8 cellular contexts compared by ENCODE assay signal in the genomic region with DNA sequence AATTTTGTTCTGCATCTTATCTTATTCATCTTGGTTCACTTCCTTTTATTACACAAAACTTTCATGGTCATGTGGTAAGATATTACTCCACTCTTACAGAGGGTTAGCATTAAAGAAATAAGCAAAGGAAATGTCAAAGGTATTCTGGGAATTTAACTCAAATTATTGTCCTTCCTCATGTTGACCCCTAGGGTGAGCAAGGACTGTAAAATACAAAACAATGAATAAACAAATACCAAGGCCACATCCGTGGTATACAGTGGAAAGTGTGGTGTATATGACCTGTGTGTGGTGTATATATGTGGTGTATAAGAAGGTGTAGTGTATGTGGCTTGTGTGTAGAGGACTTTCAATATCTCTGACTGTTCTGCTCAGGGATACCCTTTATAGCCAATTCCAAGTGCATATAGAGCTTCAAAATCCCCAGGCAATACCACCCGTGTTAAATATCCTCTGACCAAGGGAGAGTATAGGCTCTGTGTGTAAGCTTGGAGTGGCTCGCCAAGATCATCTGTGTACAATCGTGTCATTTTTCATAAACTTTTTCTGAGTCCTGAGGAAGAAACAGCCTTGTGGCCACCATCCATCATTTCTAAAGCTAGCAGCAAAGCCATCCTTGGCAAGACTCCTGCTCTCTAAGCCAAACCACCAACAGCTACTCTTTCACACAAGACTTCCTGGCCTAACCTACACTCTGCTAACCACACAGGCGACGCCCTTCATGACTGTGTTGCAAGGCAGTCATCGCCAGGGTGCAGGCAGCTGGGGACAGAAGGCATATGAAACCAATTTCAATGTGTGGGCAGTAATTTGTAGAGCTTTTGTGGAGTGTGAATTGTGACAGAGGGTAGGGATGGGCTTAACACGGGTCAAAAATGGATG.
DNase-seq lines count a peak whose midpoint lies in the region; ATAC-seq and TF ChIP-seq lines count a peak whose summit lies in the region.

No MANE protein-coding gene starts in this region.

- ATAC-seq in Right ventricle myocardium superior (ENCODE audit: poor library complexity) (peak; percentile 79), HG03432 (IDR thresholded peaks at IDR 0.05; ENCODE audit: unreplicated experiment) (peak; percentile 93)

- H3K27ac ChIP-seq in left ventricle myocardium inferior (replicated peaks) (no peak overlapping the region), stomach (peak overlapping the region in 2 of 5 donors; percentile 17 to 24)

- H3K9me3 ChIP-seq in left ventricle myocardium inferior (replicated peaks) (no peaks in the 10 kb centered on the region), stomach (no peaks in the 10 kb centered on the region)

- no peak overlapping the region for H3K4me3 ChIP-seq in left ventricle myocardium inferior
- H3K4me3 ChIP-seq in stomach: no peak overlapping the region

- TF ChIP-seq CTCF in left ventricle myocardium inferior (IDR thresholded peaks at IDR 0.05; ENCODE audit: borderline replicate concordance) (no peak), stomach (IDR thresholded peaks at IDR 0.05) (no peak)

- intact Hi-C loops in Right ventricle myocardium superior (cut with DNase I): no loop called here
- intact Hi-C loops in left ventricle myocardium inferior (cut with micrococcal nuclease): loop anchor here (10.0 kb wide), 1 partner anchor 115 kb away; no protein-coding TSS in a partner anchor
- intact Hi-C loops in stomach (cut with DNase I; ENCODE audit: low total_unique reads): no loop called here

- TF ChIP-seq EP300 in stomach (IDR thresholded peaks at IDR 0.05): no peak

- H3K36me3 ChIP-seq in left ventricle myocardium inferior: no peaks in the 10 kb centered on the region
- H3K36me3 ChIP-seq in stomach: no peaks in the 10 kb centered on the region

- TF ChIP-seq POLR2A in stomach (IDR thresholded peaks at IDR 0.05): no peak

- H3K27me3 ChIP-seq in left ventricle myocardium inferior (ENCODE audit: low read depth): peaks cover 17% of the 10 kb centered on the region
- peaks cover 0 to 6% (median 0%) of the 10 kb centered on the region in 3 donors for H3K27me3 ChIP-seq in stomach

- H3K4me1 ChIP-seq in left ventricle myocardium inferior (no peaks in the 10 kb centered on the region), stomach (peaks cover 0 to 21% (median 3%) of the 10 kb centered on the region in 4 donors)

- 39 to 54% (median 47%) methylated on average over 8 of the region's 8 CpGs for WGBS in stomach, 5 donors

- DNase-seq in Right ventricle myocardium superior (peak; percentile 57), left ventricle myocardium inferior (no peak), T-helper 1 cell (peak; percentile 30 to 96 (median 60)), mucosa of gallbladder (ENCODE audit: low spot score) (peak; percentile 21), stomach (peak; percentile 43), iPS-NIHi11 (ENCODE audit: low spot score) (no peak)
- peak; percentile 48 for DNase-seq in activated naive CD8-positive, alpha-beta T cell treated with anti-CD3 and anti-CD28 coated beads, Interleukin-2, amount 50 U/mL, for 16 hours (ENCODE audit: low read depth, low spot score)

Comparison
In these comparisons a context has a peak if more than half of its experiments do, and no peak if none do; other contexts are left out.
1. DNase-seq: peak in Right ventricle myocardium superior (single experiment), T-helper 1 cell (5 of 5), activated naive CD8-positive, alpha-beta T cell treated with anti-CD3 and anti-CD28 coated beads, Interleukin-2, amount 50 U/mL, for 16 hours (single experiment), mucosa of gallbladder (single experiment) and stomach (single experiment); none in left ventricle myocardium inferior (single experiment) and iPS-NIHi11 (single experiment).